8 cellular contexts compared by ENCODE assay signal in genomic region chr1:26826261-26827201, GRCh38. TPM values are rescaled to one million over a fixed set of nuclear protein-coding genes. Genes with fewer than 3 reads are reported as not detected.
A peak's percentile ranks its signal among the peaks of the same experiment; 100 is the strongest.
DNase-seq lines count a peak whose midpoint lies in the region; ATAC-seq and TF ChIP-seq lines count a peak whose summit lies in the region.

Gene ZDHHC18 (plus strand): TSS chr1:26826688. CDS start chr1:26826805, 117 bp downstream.

- peak within 1 kb of the TSS; percentile 82 for H3K9ac ChIP-seq in neural cell (ENCODE audit: low read length)

- peaks cover 32% of the 10 kb centered on the region for H3K79me2 ChIP-seq in neural cell (replicated peaks; ENCODE audit: insufficient read depth, low read length)

- peak within 1 kb of the TSS; percentile 98 for H2AFZ ChIP-seq in neural cell (ENCODE audit: low read depth, low read length)

- H3K4me3 ChIP-seq in HL-60 (replicated peaks; ENCODE audit: insufficient read depth, low read length), result peak within 1 kb of the TSS; percentile 78
- H3K4me3 ChIP-seq in foreskin fibroblast (ENCODE audit: low read depth in 1 of 2, low read length in 2 of 2), result peak within 1 kb of the TSS; percentile 63 to 68
- H3K4me3 ChIP-seq in neural cell (ENCODE audit: low read length), result peak within 1 kb of the TSS; percentile 80

- intact Hi-C loops in CD4-positive, alpha-beta T cell (cut with DNase I, micrococcal nuclease), result no loop called here

- no peaks in the 10 kb centered on the region for H3K27me3 ChIP-seq in CD4-positive, alpha-beta T cell (ENCODE audit: control insufficient read depth, insufficient read depth, low read length)
- H3K27me3 ChIP-seq in HL-60 (ENCODE audit: insufficient read depth, poor library complexity, severe bottlenecking) (no peaks in the 10 kb centered on the region), neural cell (ENCODE audit: insufficient read depth, low read depth, low read length) (no peaks in the 10 kb centered on the region)

- peak within 1 kb of the TSS; percentile 100 for H3K27ac Mint-ChIP-seq in CD4-positive, alpha-beta T cell

- H3K4me2 ChIP-seq in neural cell (ENCODE audit: low read length), result peak within 1 kb of the TSS; percentile 84

- peak within 1 kb of the TSS; percentile 96 for H3K4me3 Mint-ChIP-seq in CD4-positive, alpha-beta T cell

- TF ChIP-seq CTCF in CD4-positive, alpha-beta T cell (IDR thresholded peaks at IDR 0.05), result peak; percentile 29
- TF ChIP-seq CTCF in HL-60 (IDR thresholded peaks at IDR 0.05; ENCODE audit: insufficient read depth, low read length) (no peak), foreskin fibroblast (IDR thresholded peaks at IDR 0.05; ENCODE audit: low read depth, low read length) (peak; percentile 31), neural cell (IDR thresholded peaks at IDR 0.05; ENCODE audit: poor library complexity, severe bottlenecking) (peak; percentile 81)

- no peaks in the 10 kb centered on the region for H3K9me3 Mint-ChIP-seq in CD4-positive, alpha-beta T cell

- peak within 1 kb of the TSS; percentile 88 for H3K27ac ChIP-seq in CD4-positive, alpha-beta T cell (ENCODE audit: low read depth, low read length)
- H3K27ac ChIP-seq in HL-60 (replicated peaks) (peak within 1 kb of the TSS; percentile 53), neural cell (ENCODE audit: low read length) (peak within 1 kb of the TSS; percentile 31), substantia nigra (ENCODE audit: low read depth, low read length, poor library complexity, severe bottlenecking) (peak within 1 kb of the TSS; percentile 66)

- TF ChIP-seq RAD21 in neural cell (conservative IDR thresholded peaks at IDR 0.05), result peak; percentile 26

- peak; percentile 39 to 79 (median 64) for DNase-seq in CD4-positive, alpha-beta T cell
- DNase-seq in HL-60 (ENCODE audit: low read depth in 1 of 2, low spot score in 1 of 2) (peak in 1 of 2 experiments; percentile 43), RKO (ENCODE audit: low spot score) (peak; percentile 63), foreskin fibroblast (peak; percentile 50 to 86), substantia nigra (lab: John Stamatoyannopoulos, UW) (peak in 43 of 49 donors; percentile 12 to 90 (median 54))
- peak; percentile 91 for DNase-seq in activated effector memory CD4-positive, alpha-beta T cell treated with anti-CD3 and anti-CD28 coated beads, Interleukin-2, amount 50 U/mL, for 16 hours

- ATAC-seq in CD4-positive, alpha-beta T cell (ENCODE audit: poor library complexity), result peak; percentile 90
- ATAC-seq in GM19351 (IDR thresholded peaks at IDR 0.05; ENCODE audit: unreplicated experiment), result peak; percentile 69

- no peaks in the 10 kb centered on the region for H4K20me1 ChIP-seq in neural cell (ENCODE audit: insufficient read depth)

- H3K9me2 ChIP-seq in neural cell (ENCODE audit: insufficient read depth, low read length), result no peaks in the 10 kb centered on the region

- CTCF ChIA-PET in CD4-positive, alpha-beta T cell (lab: Charles Lee), result interaction anchor here (0.6 to 1.4 kb wide), 8 partner anchors 9 to 326 kb away, joined by 3 to 7 read pairs (median 3); no protein-coding TSS in a partner anchor

- no peaks in the 10 kb centered on the region for H3K27me3 Mint-ChIP-seq in CD4-positive, alpha-beta T cell

- peaks cover 27% of the 10 kb centered on the region for H3K36me3 Mint-ChIP-seq in CD4-positive, alpha-beta T cell (ENCODE audit: low read depth)

- no peaks in the 10 kb centered on the region for H3K9me3 ChIP-seq in CD4-positive, alpha-beta T cell (ENCODE audit: control insufficient read depth, low read length)
- no peaks in the 10 kb centered on the region for H3K9me3 ChIP-seq in neural cell (ENCODE audit: low read length)

- no peak for TF ChIP-seq EP300 in neural cell (conservative IDR thresholded peaks at IDR 0.05; ENCODE audit: poor library complexity, severe bottlenecking)

- no peaks in the 10 kb centered on the region for H3K36me3 ChIP-seq in neural cell (ENCODE audit: insufficient read depth, low read length)

- POLR2A ChIA-PET in CD4-positive, alpha-beta T cell (lab: Charles Lee), result interaction anchor here (1.0 to 1.5 kb wide), 3 partner anchors 64 to 133 kb away, joined by 4 to 5 read pairs (median 4); partner anchors contain the start of gene GPN2

- H3K4me1 Mint-ChIP-seq in CD4-positive, alpha-beta T cell (ENCODE audit: low read depth), result peaks cover 70% of the 10 kb centered on the region

- no peaks in the 10 kb centered on the region for H3F3A ChIP-seq in neural cell (ENCODE audit: insufficient read depth, low read length, poor library complexity, severe bottlenecking)

TF ChIP-seq in neural cell, 6 proteins besides CTCF, POLR2A, EP300 and RAD21:
- no peak for TF ChIP-seq EZH2 (IDR thresholded peaks at IDR 0.05; ENCODE audit: borderline replicate concordance, insufficient read depth, low read length, poor library complexity, severe bottlenecking)
- TF ChIP-seq MXI1 (conservative IDR thresholded peaks at IDR 0.05; ENCODE audit: poor library complexity, severe bottlenecking), result peak; percentile 13
- peak; percentile 51 for TF ChIP-seq POLR2AphosphoS5 (IDR thresholded peaks at IDR 0.05)
- TF ChIP-seq TAF1 (IDR thresholded peaks at IDR 0.05; ENCODE audit: low read depth), result no peak
- no peak for TF ChIP-seq SMC3 (conservative IDR thresholded peaks at IDR 0.05; ENCODE audit: poor library complexity)
- TF ChIP-seq REST (IDR thresholded peaks at IDR 0.05; ENCODE audit: borderline replicate concordance), result no peak

RNA-seq across cellular contexts. Expression of gene ZDHHC18, which starts in this region (rescaled TPM):
- 10 to 100 TPM; 46.2 to 48.0 TPM for total RNA-seq in CD4-positive, alpha-beta T cell
- polyA plus RNA-seq in neural cell, result 23.7 and 27.3 TPM in 2 replicates
- polyA minus RNA-seq in neural cell, result 18.2 and 21.2 TPM in 2 replicates

Comparison
In these comparisons a context has a peak if more than half of its experiments do, and no peak if none do; other contexts are left out.
1. H3K27ac ChIP-seq: peak in every context shown above with its lines; median percentile 88 in CD4-positive, alpha-beta T cell; 66 in substantia nigra; 53 in HL-60; 31 in neural cell.